ENCODE assay signal across 13 cellular contexts in genomic region chr20:14717124-14718004, GRCh38.
DNase-seq lines count a peak whose midpoint lies in the region; ATAC-seq, FAIRE-seq and TF ChIP-seq lines count a peak whose summit lies in the region.
"Had no signal": no experiment of that assay in that cellular context is flagged by ENCODE, and none has a peak within 500 bp of the region (broad histone marks: within the 10 kb centered on the region; RNA-seq: fewer than 3 reads in every experiment).

No MANE protein-coding gene starts in this region.

- WGBS in liver = 31% methylated on average over 6 of the region's 6 CpGs

- ATAC-seq in GM18861 (IDR thresholded peaks at IDR 0.05; ENCODE audit: unreplicated experiment) (peak; percentile 88), GM23338 (no peak), HG03521 (IDR thresholded peaks at IDR 0.05; ENCODE audit: unreplicated experiment) (peak; percentile 70)
- no peak for ATAC-seq in naive thymus-derived CD4-positive, alpha-beta T cell

- POLR2A ChIA-PET in naive thymus-derived CD4-positive, alpha-beta T cell (lab: Charles Lee) = no interaction called here

- TF ChIP-seq CTCF in GM23338 (conservative IDR thresholded peaks at IDR 0.05; ENCODE audit: low read depth in 2 of 2) (no peak), liver (IDR thresholded peaks at IDR 0.05; ENCODE audit: low read depth, low read length, missing input control) (no peak)

- H3K4me2 ChIP-seq in GM23338 = 0 out of 2 replicates have a peak overlapping the region, but pooled peaks have one; percentile 46
- H3K4me2 ChIP-seq: smooth muscle cell had no signal

- intact Hi-C loops in naive thymus-derived CD4-positive, alpha-beta T cell (cut with micrococcal nuclease) = no loop called here

- no peaks in the 10 kb centered on the region for H4K20me1 ChIP-seq in GM23338 (replicated peaks; ENCODE audit: insufficient read depth)

- H3K9ac ChIP-seq in liver (ENCODE audit: low read depth in 1 of 2, low read length in 2 of 2) = no peak overlapping the region

- no peak overlapping the region for H2AFZ ChIP-seq in GM23338

- H3F3A ChIP-seq in GM23338 (replicated peaks; ENCODE audit: low read depth) = no peaks in the 10 kb centered on the region

- no peaks in the 10 kb centered on the region for H3K27me3 Mint-ChIP-seq in GM23338 (ENCODE audit: insufficient read depth, low read depth, poor library complexity)
- H3K27me3 Mint-ChIP-seq in naive thymus-derived CD4-positive, alpha-beta T cell = no peaks in the 10 kb centered on the region

- no peak overlapping the region for H3K4me3 Mint-ChIP-seq in GM23338
- H3K4me3 Mint-ChIP-seq in naive thymus-derived CD4-positive, alpha-beta T cell = no peak overlapping the region
- H3K4me3 Mint-ChIP-seq: memory B cell had no signal

- CTCF ChIA-PET in naive thymus-derived CD4-positive, alpha-beta T cell (lab: Charles Lee) = no interaction called here

- H3K27ac Mint-ChIP-seq in GM23338 = peak overlapping the region; percentile 87
- no peak overlapping the region for H3K27ac Mint-ChIP-seq in naive thymus-derived CD4-positive, alpha-beta T cell
- H3K27ac Mint-ChIP-seq: memory B cell had no signal

- H3K27ac ChIP-seq in GM23338 (ENCODE audit: low read depth) = no peak overlapping the region
- peak overlapping the region; percentile 73 to 89 for H3K27ac ChIP-seq in liver (ENCODE audit: low read depth in 1 of 2, low read length in 2 of 2)
- no peak overlapping the region for H3K27ac ChIP-seq in naive thymus-derived CD4-positive, alpha-beta T cell (ENCODE audit: low read depth, low read length)
- H3K27ac ChIP-seq: breast epithelium had no signal

- H3K4me1 ChIP-seq in GM23338 (ENCODE audit: insufficient read depth) (peaks cover 51% of the 10 kb centered on the region), liver (ENCODE audit: control insufficient read depth in 4 of 4, insufficient read depth in 4 of 4, low read length in 3 of 4) (peaks cover 0 to 16% (median 6%) of the 10 kb centered on the region in 4 donors)
- no peaks in the 10 kb centered on the region for H3K4me1 ChIP-seq in naive thymus-derived CD4-positive, alpha-beta T cell (ENCODE audit: control insufficient read depth in 2 of 2, insufficient read depth in 2 of 2, low read length in 2 of 2)
- H3K4me1 ChIP-seq: breast epithelium had no signal

- H3K9me3 ChIP-seq in liver (ENCODE audit: control insufficient read depth in 4 of 4, low read length in 3 of 4) = no peaks in the 10 kb centered on the region
- no peaks in the 10 kb centered on the region for H3K9me3 ChIP-seq in naive thymus-derived CD4-positive, alpha-beta T cell (ENCODE audit: control insufficient read depth in 2 of 3, low read length in 3 of 3)
- H3K9me3 ChIP-seq: breast epithelium had no signal

- H3K36me3 Mint-ChIP-seq in GM23338 (ENCODE audit: low read depth) = no peaks in the 10 kb centered on the region
- no peaks in the 10 kb centered on the region for H3K36me3 Mint-ChIP-seq in naive thymus-derived CD4-positive, alpha-beta T cell
- H3K36me3 Mint-ChIP-seq: memory B cell had no signal

- no peaks in the 10 kb centered on the region for H3K27me3 ChIP-seq in GM23338 (ENCODE audit: insufficient read depth)
- H3K27me3 ChIP-seq in liver (ENCODE audit: control insufficient read depth in 4 of 4, insufficient read depth in 4 of 4, low read length in 3 of 4) = no peaks in the 10 kb centered on the region
- H3K27me3 ChIP-seq in naive thymus-derived CD4-positive, alpha-beta T cell (ENCODE audit: control insufficient read depth in 2 of 2, insufficient read depth in 2 of 2, low read length in 2 of 2) = no peaks in the 10 kb centered on the region
- H3K27me3 ChIP-seq: breast epithelium had no signal

- DNase-seq in GM23338 (ENCODE audit: low spot score) (no peak), T1000 (lab: John Stamatoyannopoulos, UW) (no peak), HTR-8/SVneo (ENCODE audit: insufficient read length, low spot score) (no peak)
- no peak for DNase-seq in activated CD4-positive, alpha-beta T cell treated with anti-CD3 and anti-CD28 coated beads, Interleukin-2, amount 50 U/mL, for 1 hour
- DNase-seq in naive thymus-derived CD4-positive, alpha-beta T cell = no peak
- DNase-seq: IMR-90; stimulated activated naive CD4-positive, alpha-beta T cell had no signal

- H3K4me3 ChIP-seq in GM23338 (no peak overlapping the region), liver (ENCODE audit: low read depth in 1 of 3, low read length in 3 of 3) (no peak overlapping the region)
- H3K4me3 ChIP-seq in naive thymus-derived CD4-positive, alpha-beta T cell (ENCODE audit: low read length) = no peak overlapping the region
- H3K4me3 ChIP-seq: breast epithelium, smooth muscle cell had no signal

- H3K9me2 ChIP-seq in GM23338 (ENCODE audit: insufficient read depth) = no peaks in the 10 kb centered on the region

- FAIRE-seq in HTR-8/SVneo (lab: Jason Lieb, UNC) = no peak

- H3K36me3 ChIP-seq in GM23338 (ENCODE audit: insufficient read depth) (no peaks in the 10 kb centered on the region), liver (ENCODE audit: control insufficient read depth in 4 of 4, insufficient read depth in 3 of 4, low read depth in 1 of 4, low read length in 3 of 4) (peaks cover 0 to 2% (median 0%) of the 10 kb centered on the region in 4 donors)
- no peaks in the 10 kb centered on the region for H3K36me3 ChIP-seq in naive thymus-derived CD4-positive, alpha-beta T cell (ENCODE audit: control insufficient read depth in 2 of 3, insufficient read depth in 3 of 3, low read length in 3 of 3)
- H3K36me3 ChIP-seq: breast epithelium had no signal

- H3K4me1 Mint-ChIP-seq in GM23338 = peaks cover 48% of the 10 kb centered on the region
- no peaks in the 10 kb centered on the region for H3K4me1 Mint-ChIP-seq in naive thymus-derived CD4-positive, alpha-beta T cell
- H3K4me1 Mint-ChIP-seq: memory B cell had no signal

- H3K9me3 Mint-ChIP-seq in GM23338 = no peaks in the 10 kb centered on the region; the same call in 2 of the 3 replicates
- H3K9me3 Mint-ChIP-seq in naive thymus-derived CD4-positive, alpha-beta T cell = peaks cover 0 to 14% (median 9%) of the 10 kb centered on the region in 11 donors
- H3K9me3 Mint-ChIP-seq: memory B cell had no signal

- H3K79me2 ChIP-seq in GM23338 (replicated peaks; ENCODE audit: insufficient read depth) = no peaks in the 10 kb centered on the region

- peak; percentile 34 to 50 for TF ChIP-seq RAD21 in liver (IDR thresholded peaks at IDR 0.05)

TF ChIP-seq in GM23338, 12 proteins besides CTCF, POLR2A, EP300 and RAD21:
- no peak for TF ChIP-seq ZNF331 (CRISPR knock-in tag; IDR thresholded peaks at IDR 0.05; ENCODE audit: low read depth)
- no peak for TF ChIP-seq JUNB (IDR thresholded peaks at IDR 0.05; ENCODE audit: unreplicated experiment)

TF ChIP-seq in liver, 16 proteins besides CTCF, POLR2A, EP300 and RAD21 (continues in another document):
- TF ChIP-seq ATF3 (IDR thresholded peaks at IDR 0.05) (no peak), RXRA (IDR thresholded peaks at IDR 0.05) (peak; percentile 11 to 40), FOXA2 (IDR thresholded peaks at IDR 0.05) (no peak), JUND (IDR thresholded peaks at IDR 0.05) (peak in 1 of 2 donors; percentile 67), SP1 (IDR thresholded peaks at IDR 0.05) (peak; percentile 49), YY1 (IDR thresholded peaks at IDR 0.05) (peak; percentile 59), ZBTB33 (IDR thresholded peaks at IDR 0.05) (no peak), EGR1 (IDR thresholded peaks at IDR 0.05; ENCODE audit: low read depth in 2 of 2) (peak in 1 of 2 donors; percentile 17), FOXA1 (IDR thresholded peaks at IDR 0.05) (no peak), MAX (IDR thresholded peaks at IDR 0.05) (no peak), NR2F2 (IDR thresholded peaks at IDR 0.05) (peak; percentile 81), HNF4G (IDR thresholded peaks at IDR 0.05) (no peak), HNF4A (conservative IDR thresholded peaks at IDR 0.05) (peak; percentile 55 to 78), GABPA (IDR thresholded peaks at IDR 0.05 in 1 of 2, conservative IDR thresholded peaks at IDR 0.05 in 1 of 2) (no peak), TAF1 (conservative IDR thresholded peaks at IDR 0.05) (no peak)

Comparison
In these comparisons a context has a peak if more than half of its experiments do, and no peak if none do; other contexts are left out.
1. ATAC-seq: peak in GM18861 (single experiment) and HG03521 (single experiment); none in GM23338 (single experiment) and naive thymus-derived CD4-positive, alpha-beta T cell (single experiment).
2. H3K27ac ChIP-seq: peak in liver (2 of 2); none in GM23338 (single experiment) and naive thymus-derived CD4-positive, alpha-beta T cell (single experiment).